Comparison of ENCODE assay signal across 8 cellular contexts in genomic region chr1:179026813-179027664, GRCh38. TPM values are rescaled to one million over a fixed set of nuclear protein-coding genes. Genes with fewer than 3 reads are reported as not detected.
DNase-seq lines count a peak whose midpoint lies in the region; ATAC-seq, FAIRE-seq and TF ChIP-seq lines count a peak whose summit lies in the region.

No MANE protein-coding gene starts in this region.

- no peak for TF ChIP-seq CTCF in keratinocyte (optimal IDR thresholded peaks at IDR 0.05 in 1 of 3, IDR thresholded peaks at IDR 0.05 in 1 of 3, conservative IDR thresholded peaks at IDR 0.05 in 1 of 3; ENCODE audit: extremely low read depth in 1 of 3, insufficient read depth in 2 of 3, low read length in 3 of 3)

- DNase-seq in T-helper 2 cell treated with Interferon-gamma antibody and Interleukin-4, amounts not matched to agents 5 μg/mL and 100 μg/mL, for 36 hours (ENCODE audit: low spot score) = no peak
- DNase-seq in T-helper 2 cell (no peak), keratinocyte (ENCODE audit: low read depth, low spot score) (no peak), superior temporal gyrus (ENCODE audit: extremely low spot score) (peak; percentile 54), HCEC 1CT (no peak), NCI-H1436 treated with DMSO at 0.1 percent for 48 hours (lab: John Stamatoyannopoulos, UW) (no peak)
- DNase-seq in activated naive CD4-positive, alpha-beta T cell treated with anti-CD3 and anti-CD28 coated beads, Interleukin-2, amount 50 U/mL, for 72 hours (ENCODE audit: low spot score in 2 of 2) = no peak

- peak overlapping the region; percentile 72 for H3K27ac ChIP-seq in keratinocyte (ENCODE audit: control insufficient read depth, insufficient read depth, low read length)

- H3K4me3 Mint-ChIP-seq in T-helper 2 cell treated with Interferon-gamma antibody and Interleukin-4, amounts not matched to agents 5 μg/mL and 100 μg/mL, for 36 hours = peak overlapping the region; percentile 91

- H3K9me1 ChIP-seq in keratinocyte (ENCODE audit: control insufficient read depth, extremely low read depth, insufficient read depth, low read length) = no peaks in the 10 kb centered on the region

- H3K27ac Mint-ChIP-seq in T-helper 2 cell treated with Interferon-gamma antibody and Interleukin-4, amounts not matched to agents 5 μg/mL and 100 μg/mL, for 36 hours = peak overlapping the region; percentile 87
- H3K27ac Mint-ChIP-seq in activated naive CD4-positive, alpha-beta T cell treated with anti-CD3 and anti-CD28 coated beads, Interleukin-2, amount 50 U/mL, for 72 hours = peak overlapping the region; percentile 83 to 92

- no peaks in the 10 kb centered on the region for H3K27me3 ChIP-seq in keratinocyte (ENCODE audit: control insufficient read depth, extremely low read depth, insufficient read depth, low read length)

- ATAC-seq in activated naive CD4-positive, alpha-beta T cell treated with anti-CD3 and anti-CD28 coated beads, Interleukin-2, amount 50 U/mL, for 72 hours = no peak
- no peak for ATAC-seq in GM21360 (IDR thresholded peaks at IDR 0.05; ENCODE audit: unreplicated experiment)

- H3K9me3 ChIP-seq in keratinocyte (ENCODE audit: control insufficient read depth, low read depth, low read length) = no peaks in the 10 kb centered on the region

- FAIRE-seq in keratinocyte (lab: Jason Lieb, UNC) = peak; percentile 61

- H4K20me1 ChIP-seq in keratinocyte (ENCODE audit: control insufficient read depth, extremely low read depth, insufficient read depth, low read length) = no peaks in the 10 kb centered on the region

- H3K4me3 ChIP-seq in keratinocyte (ENCODE audit: control insufficient read depth in 2 of 3, extremely low read depth in 1 of 3, insufficient read depth in 2 of 3, low read depth in 1 of 3, low read length in 3 of 3) = peak overlapping the region; percentile 65 to 86 (median 86)

- peak overlapping the region; percentile 82 for H3K4me2 ChIP-seq in keratinocyte (ENCODE audit: control insufficient read depth, extremely low read depth, insufficient read depth, low read depth, low read length)

- dilution Hi-C loops in keratinocyte (cut with MboI; ENCODE audit: extremely low pct_ligation_motif_present, low sequenced_read_pairs) = no loop called here

- H3K4me1 ChIP-seq in keratinocyte (ENCODE audit: control insufficient read depth, extremely low read depth, insufficient read depth, low read length) = peaks cover 24% of the 10 kb centered on the region

- H2AFZ ChIP-seq in keratinocyte (ENCODE audit: control insufficient read depth, low read length) = peak overlapping the region; percentile 32

- peak overlapping the region; percentile 86 for H3K9ac ChIP-seq in keratinocyte (ENCODE audit: control insufficient read depth, extremely low read depth, insufficient read depth, low read length)

- H3K36me3 Mint-ChIP-seq in T-helper 2 cell treated with Interferon-gamma antibody and Interleukin-4, amounts not matched to agents 5 μg/mL and 100 μg/mL, for 36 hours (ENCODE audit: low read depth) = no peaks in the 10 kb centered on the region
- H3K36me3 Mint-ChIP-seq in activated naive CD4-positive, alpha-beta T cell treated with anti-CD3 and anti-CD28 coated beads, Interleukin-2, amount 50 U/mL, for 72 hours = peaks cover 0 to 6% of the 10 kb centered on the region in 2 donors

- peaks cover 52% of the 10 kb centered on the region for H3K4me1 Mint-ChIP-seq in T-helper 2 cell treated with Interferon-gamma antibody and Interleukin-4, amounts not matched to agents 5 μg/mL and 100 μg/mL, for 36 hours (ENCODE audit: low read depth)

- peaks cover 20% of the 10 kb centered on the region for H3K27me3 Mint-ChIP-seq in T-helper 2 cell treated with Interferon-gamma antibody and Interleukin-4, amounts not matched to agents 5 μg/mL and 100 μg/mL, for 36 hours (ENCODE audit: low read depth)

- H3K36me3 ChIP-seq in keratinocyte (ENCODE audit: control insufficient read depth in 2 of 2, extremely low read depth in 1 of 2, insufficient read depth in 2 of 2, low read length in 2 of 2) = no peaks in the 10 kb centered on the region

- no peaks in the 10 kb centered on the region for H3K9me3 Mint-ChIP-seq in T-helper 2 cell treated with Interferon-gamma antibody and Interleukin-4, amounts not matched to agents 5 μg/mL and 100 μg/mL, for 36 hours
- no peaks in the 10 kb centered on the region for H3K9me3 Mint-ChIP-seq in activated naive CD4-positive, alpha-beta T cell treated with anti-CD3 and anti-CD28 coated beads, Interleukin-2, amount 50 U/mL, for 72 hours

- peaks cover 44% of the 10 kb centered on the region for H3K79me2 ChIP-seq in keratinocyte (ENCODE audit: control insufficient read depth, insufficient read depth, low read length)

RNA-seq across cellular contexts. Expression of gene FAM20B, which starts 1.3 kb away (rescaled TPM):
- total RNA-seq in activated naive CD4-positive, alpha-beta T cell treated with anti-CD3 and anti-CD28 coated beads, Interleukin-2, amount 50 U/mL, for 72 hours = 10 to 100 TPM; 27.7 to 38.8 TPM
- 16.1 to 21.1 TPM (median 20.1 TPM) in 3 replicates for polyA plus RNA-seq in keratinocyte
- polyA plus RNA-seq in keratinocyte (2011; ENCODE audit: low read depth) = 8.7 TPM
- polyA plus RNA-seq in keratinocyte (2011; cell fraction: cytosol; rRNA removed) = 13.8 and 22.4 TPM in 2 replicates
- polyA plus RNA-seq in keratinocyte (2011; cell fraction: nucleus; rRNA removed) = 18.6 and 19.3 TPM in 2 replicates
- polyA plus RNA-seq in keratinocyte (2012; ENCODE audit: low replicate concordance) = 13.8 and 17.4 TPM in 2 replicates
- 24.1 to 41.0 TPM (median 36.6 TPM) in 3 replicates for polyA minus RNA-seq in keratinocyte
- polyA minus RNA-seq in keratinocyte (2011; cell fraction: cytosol; rRNA and poly(A)+ RNA removed) = 18.0 TPM
- 16.0 and 29.2 TPM in 2 replicates for polyA minus RNA-seq in keratinocyte (2011; cell fraction: nucleus; rRNA and poly(A)+ RNA removed)

RNA-seq across cellular contexts. Expression of gene TOR3A, which starts 54.8 kb away (rescaled TPM):
- total RNA-seq in activated naive CD4-positive, alpha-beta T cell treated with anti-CD3 and anti-CD28 coated beads, Interleukin-2, amount 50 U/mL, for 72 hours = 10 to 100 TPM; 29.2 to 46.4 TPM
- polyA plus RNA-seq in keratinocyte = 16.8 to 21.3 TPM (median 20.4 TPM) in 3 replicates
- polyA plus RNA-seq in keratinocyte (2011; ENCODE audit: low read depth) = 4.0 TPM
- polyA plus RNA-seq in keratinocyte (2011; cell fraction: cytosol; rRNA removed) = 9.4 and 10.7 TPM in 2 replicates
- 19.3 and 22.2 TPM in 2 replicates for polyA plus RNA-seq in keratinocyte (2011; cell fraction: nucleus; rRNA removed)
- 16.5 and 17.3 TPM in 2 replicates for polyA plus RNA-seq in keratinocyte (2012; ENCODE audit: low replicate concordance)
- 30.3 to 44.8 TPM (median 30.8 TPM) in 3 replicates for polyA minus RNA-seq in keratinocyte
- polyA minus RNA-seq in keratinocyte (2011; cell fraction: cytosol; rRNA and poly(A)+ RNA removed) = 27.2 TPM
- 20.8 and 23.0 TPM in 2 replicates for polyA minus RNA-seq in keratinocyte (2011; cell fraction: nucleus; rRNA and poly(A)+ RNA removed)
